ENCODE assay signal across 28 cellular contexts in the genomic region with DNA sequence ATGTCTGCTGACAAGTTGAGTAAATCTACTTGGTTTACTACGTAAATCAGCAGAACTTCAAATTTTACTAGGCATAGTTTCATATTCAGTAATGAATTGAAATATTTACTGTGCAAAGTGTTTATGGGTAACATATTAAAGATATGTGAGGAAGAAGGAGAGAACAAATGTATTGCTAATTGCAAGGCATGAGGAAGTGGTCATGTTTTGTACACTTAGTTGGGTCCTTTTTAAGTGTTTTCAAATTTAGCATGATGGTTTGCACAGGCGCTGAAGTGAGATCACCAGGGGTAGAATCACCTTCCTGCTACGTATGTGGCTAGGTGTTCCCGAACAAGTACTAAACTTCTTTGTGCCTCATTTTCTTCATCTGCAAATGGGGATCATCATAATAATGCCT.
DNase-seq lines count a peak whose midpoint lies in the region; ATAC-seq, FAIRE-seq and TF ChIP-seq lines count a peak whose summit lies in the region.
"Had no signal": no experiment of that assay in that cellular context is flagged by ENCODE, and none has a peak within 500 bp of the region (broad histone marks: within the 10 kb centered on the region; RNA-seq: fewer than 3 reads in every experiment).

No MANE protein-coding gene starts in this region.

- intact Hi-C loops in naive thymus-derived CD4-positive, alpha-beta T cell (cut with micrococcal nuclease) = no loop called here

- H3K27me3 ChIP-seq in OCI-LY3 (ENCODE audit: low read depth, low read length) = no peaks in the 10 kb centered on the region
- no peaks in the 10 kb centered on the region for H3K27me3 ChIP-seq in naive thymus-derived CD4-positive, alpha-beta T cell (ENCODE audit: control insufficient read depth in 2 of 2, insufficient read depth in 2 of 2, low read length in 2 of 2)
- H3K27me3 ChIP-seq: heart left ventricle, pancreas, right lobe of liver, upper lobe of left lung had no signal

- TF ChIP-seq CTCF in OCI-LY3 (IDR thresholded peaks at IDR 0.05; ENCODE audit: low read depth, low read length) (no peak), D721Med (IDR thresholded peaks at IDR 0.05; ENCODE audit: insufficient read depth, missing control alignments) (no peak), HFFc6 (IDR thresholded peaks at IDR 0.05) (no peak)

- H3K4me3 Mint-ChIP-seq in naive thymus-derived CD4-positive, alpha-beta T cell = no peak overlapping the region
- H3K4me3 Mint-ChIP-seq in HFFc6 = no peak overlapping the region
- H3K4me3 Mint-ChIP-seq: activated CD4-positive, alpha-beta T cell treated with anti-CD3 and anti-CD28 coated beads, Interleukin-2, amount 10 ng/mL, durations not matched to agents 24 days and 14 days; activated CD8-positive, alpha-beta memory T cell treated with anti-CD3 and anti-CD28 coated beads, Interleukin-2, amount 10 ng/mL, durations not matched to agents 7 days and 5 days; GM23338; natural killer cell treated with Interleukin-12 subunit alpha and Interleukin-12 subunit beta and Interleukin-15 and Interleukin-18, amount 100 ng/mL, for 72 hours; stimulated activated naive CD8-positive, alpha-beta T cell treated with anti-CD3 and anti-CD28 coated beads, Interleukin-15, amount 100 ng/mL, for 72 hours had no signal

- no peaks in the 10 kb centered on the region for H3K9me3 ChIP-seq in OCI-LY3 (ENCODE audit: insufficient read depth, low read length)
- no peaks in the 10 kb centered on the region for H3K9me3 ChIP-seq in naive thymus-derived CD4-positive, alpha-beta T cell (ENCODE audit: control insufficient read depth in 2 of 3, low read length in 3 of 3)
- H3K9me3 ChIP-seq: heart left ventricle, pancreas, right lobe of liver, SK-N-SH, upper lobe of left lung had no signal

- POLR2A ChIA-PET in naive thymus-derived CD4-positive, alpha-beta T cell (lab: Charles Lee) = no interaction called here

- no peaks in the 10 kb centered on the region for H3K36me3 ChIP-seq in OCI-LY3 (replicated peaks; ENCODE audit: low read depth, low read length)
- no peaks in the 10 kb centered on the region for H3K36me3 ChIP-seq in naive thymus-derived CD4-positive, alpha-beta T cell (ENCODE audit: control insufficient read depth in 2 of 3, insufficient read depth in 3 of 3, low read length in 3 of 3)
- H3K36me3 ChIP-seq: heart left ventricle, pancreas, right lobe of liver, upper lobe of left lung had no signal

- peak overlapping the region; percentile 59 for H3K4me2 ChIP-seq in OCI-LY3 (ENCODE audit: low read length)
- H3K4me2 ChIP-seq: GM23338, SK-N-SH had no signal

- DNase-seq in naive thymus-derived CD4-positive, alpha-beta T cell = no peak
- DNase-seq in D721Med (ENCODE audit: insufficient read length, low spot score) = no peak
- no peak for DNase-seq in GM19240 (ENCODE audit: insufficient read length, low spot score)
- no peak for DNase-seq in HFFc6
- DNase-seq: activated CD4-positive, alpha-beta T cell treated with anti-CD3 and anti-CD28 coated beads, Interleukin-2, amount 10 ng/mL, durations not matched to agents 24 days and 14 days; activated CD8-positive, alpha-beta memory T cell treated with anti-CD3 and anti-CD28 coated beads, Interleukin-2, amount 10 ng/mL, durations not matched to agents 7 days and 5 days; aorta; caudate nucleus; DMS79; heart left ventricle; midbrain; MM.1S; NCI-H526 treated with DMSO at 0.1 percent for 48 hours; pancreas; right lobe of liver; SK-N-SH; stimulated activated naive CD8-positive, alpha-beta T cell treated with anti-CD3 and anti-CD28 coated beads, Interleukin-15, amount 100 ng/mL, for 72 hours; T-helper 2 cell; upper lobe of left lung had no signal

- H2AFZ ChIP-seq in OCI-LY3 (ENCODE audit: low read depth, low read length) = peak overlapping the region; percentile 64
- H2AFZ ChIP-seq: GM23338 had no signal

- ATAC-seq in GM18508 (IDR thresholded peaks at IDR 0.05; ENCODE audit: insufficient read depth, unreplicated experiment) (peak; percentile 92), GM21423 (IDR thresholded peaks at IDR 0.05; ENCODE audit: unreplicated experiment) (peak; percentile 69), HG03135 (IDR thresholded peaks at IDR 0.05; ENCODE audit: unreplicated experiment) (peak; percentile 50)
- ATAC-seq in naive thymus-derived CD4-positive, alpha-beta T cell = no peak
- ATAC-seq: activated CD8-positive, alpha-beta memory T cell treated with anti-CD3 and anti-CD28 coated beads, Interleukin-2, amount 10 ng/mL, durations not matched to agents 7 days and 5 days; activated naive CD4-positive, alpha-beta T cell treated with anti-CD3 and anti-CD28 coated beads, Interleukin-2, amount 50 U/mL, for 72 hours; GM23338; heart left ventricle; K562; natural killer cell treated with Interleukin-12 subunit alpha and Interleukin-12 subunit beta and Interleukin-15 and Interleukin-18, amount 100 ng/mL, for 72 hours; pancreas; right lobe of liver; stimulated activated naive CD8-positive, alpha-beta T cell treated with anti-CD3 and anti-CD28 coated beads, Interleukin-15, amount 100 ng/mL, for 72 hours had no signal

- peaks cover 20% of the 10 kb centered on the region for H3K4me1 ChIP-seq in OCI-LY3 (ENCODE audit: low read length)
- no peaks in the 10 kb centered on the region for H3K4me1 ChIP-seq in naive thymus-derived CD4-positive, alpha-beta T cell (ENCODE audit: control insufficient read depth in 2 of 2, insufficient read depth in 2 of 2, low read length in 2 of 2)
- H3K4me1 ChIP-seq: heart left ventricle, pancreas, right lobe of liver, upper lobe of left lung had no signal

- no peaks in the 10 kb centered on the region for H3K27me3 Mint-ChIP-seq in naive thymus-derived CD4-positive, alpha-beta T cell
- no peaks in the 10 kb centered on the region for H3K27me3 Mint-ChIP-seq in HFFc6 (ENCODE audit: insufficient read depth)
- H3K27me3 Mint-ChIP-seq: activated CD4-positive, alpha-beta T cell treated with anti-CD3 and anti-CD28 coated beads, Interleukin-2, amount 10 ng/mL, durations not matched to agents 24 days and 14 days; activated CD8-positive, alpha-beta memory T cell treated with anti-CD3 and anti-CD28 coated beads, Interleukin-2, amount 10 ng/mL, durations not matched to agents 7 days and 5 days; natural killer cell treated with Interleukin-12 subunit alpha and Interleukin-12 subunit beta and Interleukin-15 and Interleukin-18, amount 100 ng/mL, for 72 hours; stimulated activated naive CD8-positive, alpha-beta T cell treated with anti-CD3 and anti-CD28 coated beads, Interleukin-15, amount 100 ng/mL, for 72 hours had no signal

- no peak overlapping the region for H3K27ac Mint-ChIP-seq in naive thymus-derived CD4-positive, alpha-beta T cell
- H3K27ac Mint-ChIP-seq in HFFc6 = no peak overlapping the region
- H3K27ac Mint-ChIP-seq: activated CD4-positive, alpha-beta T cell treated with anti-CD3 and anti-CD28 coated beads, Interleukin-2, amount 10 ng/mL, durations not matched to agents 24 days and 14 days; activated CD8-positive, alpha-beta memory T cell treated with anti-CD3 and anti-CD28 coated beads, Interleukin-2, amount 10 ng/mL, durations not matched to agents 7 days and 5 days; activated naive CD4-positive, alpha-beta T cell treated with anti-CD3 and anti-CD28 coated beads, Interleukin-2, amount 50 U/mL, for 72 hours; GM23338; natural killer cell treated with Interleukin-12 subunit alpha and Interleukin-12 subunit beta and Interleukin-15 and Interleukin-18, amount 100 ng/mL, for 72 hours; stimulated activated naive CD8-positive, alpha-beta T cell treated with anti-CD3 and anti-CD28 coated beads, Interleukin-15, amount 100 ng/mL, for 72 hours had no signal

- H3K79me2 ChIP-seq in OCI-LY3 (ENCODE audit: low read length) = no peaks in the 10 kb centered on the region

- peak overlapping the region; percentile 46 for H3K4me3 ChIP-seq in OCI-LY3 (ENCODE audit: low read length)
- no peak overlapping the region for H3K4me3 ChIP-seq in naive thymus-derived CD4-positive, alpha-beta T cell (ENCODE audit: low read length)
- H3K4me3 ChIP-seq: GM23338, heart left ventricle, K562, pancreas, right lobe of liver, upper lobe of left lung had no signal

- FAIRE-seq in D721Med (lab: Jason Lieb, UNC) = no peak
- FAIRE-seq: K562, pancreas had no signal

- CTCF ChIA-PET in naive thymus-derived CD4-positive, alpha-beta T cell (lab: Charles Lee) = no interaction called here

- no peaks in the 10 kb centered on the region for H3K4me1 Mint-ChIP-seq in naive thymus-derived CD4-positive, alpha-beta T cell
- H3K4me1 Mint-ChIP-seq in HFFc6 (ENCODE audit: low read depth) = no peaks in the 10 kb centered on the region
- H3K4me1 Mint-ChIP-seq: activated CD4-positive, alpha-beta T cell treated with anti-CD3 and anti-CD28 coated beads, Interleukin-2, amount 10 ng/mL, durations not matched to agents 24 days and 14 days; activated CD8-positive, alpha-beta memory T cell treated with anti-CD3 and anti-CD28 coated beads, Interleukin-2, amount 10 ng/mL, durations not matched to agents 7 days and 5 days; GM23338; stimulated activated naive CD8-positive, alpha-beta T cell treated with anti-CD3 and anti-CD28 coated beads, Interleukin-15, amount 100 ng/mL, for 72 hours had no signal

- H3K36me3 Mint-ChIP-seq in naive thymus-derived CD4-positive, alpha-beta T cell = no peaks in the 10 kb centered on the region
- H3K36me3 Mint-ChIP-seq in HFFc6 (ENCODE audit: low read depth) = no peaks in the 10 kb centered on the region
- H3K36me3 Mint-ChIP-seq: activated CD8-positive, alpha-beta memory T cell treated with anti-CD3 and anti-CD28 coated beads, Interleukin-2, amount 10 ng/mL, durations not matched to agents 7 days and 5 days; activated naive CD4-positive, alpha-beta T cell treated with anti-CD3 and anti-CD28 coated beads, Interleukin-2, amount 50 U/mL, for 72 hours; natural killer cell treated with Interleukin-12 subunit alpha and Interleukin-12 subunit beta and Interleukin-15 and Interleukin-18, amount 100 ng/mL, for 72 hours had no signal

- no peaks in the 10 kb centered on the region for H4K20me1 ChIP-seq in OCI-LY3 (ENCODE audit: insufficient read depth, low read length)

- peak overlapping the region; percentile 76 for H3K27ac ChIP-seq in OCI-LY3 (ENCODE audit: low read length)
- H3K27ac ChIP-seq in naive thymus-derived CD4-positive, alpha-beta T cell (ENCODE audit: low read depth, low read length) = no peak overlapping the region
- H3K27ac ChIP-seq: heart left ventricle, pancreas, right lobe of liver, RWPE1, upper lobe of left lung had no signal

- peaks cover 0 to 14% (median 2%) of the 10 kb centered on the region in 11 donors for H3K9me3 Mint-ChIP-seq in naive thymus-derived CD4-positive, alpha-beta T cell
- peaks cover 27% of the 10 kb centered on the region for H3K9me3 Mint-ChIP-seq in HFFc6
- H3K9me3 Mint-ChIP-seq: activated CD4-positive, alpha-beta T cell treated with anti-CD3 and anti-CD28 coated beads, Interleukin-2, amount 10 ng/mL, durations not matched to agents 24 days and 14 days; GM23338 had no signal

- peak overlapping the region; percentile 22; the same call in 1 of the 2 replicates for H3K9ac ChIP-seq in OCI-LY3 (ENCODE audit: low read length)
- H3K9ac ChIP-seq: SK-N-SH had no signal
